Comparison of ENCODE assay signal across 15 cellular contexts in genomic region chr20:21436186-21436585, GRCh38. TPM values are rescaled to one million over a fixed set of nuclear protein-coding genes. Genes with fewer than 3 reads are reported as not detected.
A peak's percentile ranks its signal among the peaks of the same experiment; 100 is the strongest.
DNase-seq lines count a peak whose midpoint lies in the region; ATAC-seq and TF ChIP-seq lines count a peak whose summit lies in the region.
"Had no signal": no experiment of that assay in that cellular context is flagged by ENCODE, and none has a peak within 500 bp of the region (broad histone marks: within the 10 kb centered on the region; RNA-seq: fewer than 3 reads in every experiment).

No MANE protein-coding gene starts in this region.

- H4K20me1 ChIP-seq in mammary epithelial cell (ENCODE audit: insufficient read depth, low read length), result no peaks in the 10 kb centered on the region

- no TSS peak for BruUV-seq in mammary epithelial cell (replicated peaks; lab: Mats Ljungman, UMichigan)

- H3K27me3 ChIP-seq in mammary epithelial cell (ENCODE audit: insufficient read depth, low read length) (no peaks in the 10 kb centered on the region), kidney epithelial cell (ENCODE audit: control insufficient read depth, insufficient read depth, low read length) (no peaks in the 10 kb centered on the region), sigmoid colon (peaks cover 0 to 4% (median 0%) of the 10 kb centered on the region in 3 donors)
- no peaks in the 10 kb centered on the region for H3K27me3 ChIP-seq in naive thymus-derived CD4-positive, alpha-beta T cell (ENCODE audit: control insufficient read depth in 2 of 2, insufficient read depth in 2 of 2, low read length in 2 of 2)

- H3K79me2 ChIP-seq in mammary epithelial cell (ENCODE audit: insufficient read depth, low read length), result no peaks in the 10 kb centered on the region

- TF ChIP-seq EP300 in sigmoid colon (IDR thresholded peaks at IDR 0.05), result no peak

- peaks cover 29% of the 10 kb centered on the region for H3K4me1 ChIP-seq in mammary epithelial cell (ENCODE audit: insufficient read depth, low read length)
- no peaks in the 10 kb centered on the region for H3K4me1 ChIP-seq in naive thymus-derived CD4-positive, alpha-beta T cell (ENCODE audit: control insufficient read depth in 2 of 2, insufficient read depth in 2 of 2, low read length in 2 of 2)
- no peaks in the 10 kb centered on the region for H3K4me1 ChIP-seq in sigmoid colon

- H3K4me3 ChIP-seq in mammary epithelial cell (replicated peaks in 1 of 3; ENCODE audit: insufficient read depth in 1 of 3, low read depth in 2 of 3, low read length in 3 of 3) (no peak overlapping the region), kidney epithelial cell (ENCODE audit: low read depth, low read length) (no peak overlapping the region), sigmoid colon (no peak overlapping the region)
- H3K4me3 ChIP-seq in naive thymus-derived CD4-positive, alpha-beta T cell (ENCODE audit: low read length), result no peak overlapping the region

- H3K4me2 ChIP-seq in mammary epithelial cell (ENCODE audit: insufficient read depth, low read depth, low read length), result peak overlapping the region; percentile 23

- no peak overlapping the region for H3K27ac Mint-ChIP-seq in naive thymus-derived CD4-positive, alpha-beta T cell
- H3K27ac Mint-ChIP-seq: activated CD4-positive, alpha-beta memory T cell treated with anti-CD3 and anti-CD28 coated beads for 36 hours; activated naive CD4-positive, alpha-beta T cell treated with anti-CD3 and anti-CD28 coated beads, Interleukin-2, amount 50 U/mL, for 24 hours; effector memory CD8-positive, alpha-beta T cell had no signal

- no peak for TF ChIP-seq POLR2A in sigmoid colon (IDR thresholded peaks at IDR 0.05)

- H3K9me3 ChIP-seq in mammary epithelial cell (replicated peaks; ENCODE audit: insufficient read depth, low read length) (no peaks in the 10 kb centered on the region), sigmoid colon (no peaks in the 10 kb centered on the region)
- H3K9me3 ChIP-seq in naive thymus-derived CD4-positive, alpha-beta T cell (ENCODE audit: control insufficient read depth in 2 of 3, low read length in 3 of 3), result no peaks in the 10 kb centered on the region

- intact Hi-C loops in mammary epithelial cell (cut with micrococcal nuclease) (no loop called here), sigmoid colon (cut with DNase I) (no loop called here)
- intact Hi-C loops in naive thymus-derived CD4-positive, alpha-beta T cell (cut with micrococcal nuclease), result no loop called here

- H3K36me3 Mint-ChIP-seq in naive thymus-derived CD4-positive, alpha-beta T cell, result no peaks in the 10 kb centered on the region
- H3K36me3 Mint-ChIP-seq: activated CD4-positive, alpha-beta memory T cell treated with anti-CD3 and anti-CD28 coated beads for 36 hours; activated naive CD4-positive, alpha-beta T cell treated with anti-CD3 and anti-CD28 coated beads, Interleukin-2, amount 50 U/mL, for 24 hours had no signal

- H3K36me3 ChIP-seq in mammary epithelial cell (ENCODE audit: insufficient read depth, low read length) (no peaks in the 10 kb centered on the region), kidney epithelial cell (ENCODE audit: control insufficient read depth, insufficient read depth, low read length) (no peaks in the 10 kb centered on the region), sigmoid colon (no peaks in the 10 kb centered on the region)
- no peaks in the 10 kb centered on the region for H3K36me3 ChIP-seq in naive thymus-derived CD4-positive, alpha-beta T cell (ENCODE audit: control insufficient read depth in 2 of 3, insufficient read depth in 3 of 3, low read length in 3 of 3)

- no peak for TF ChIP-seq CTCF in mammary epithelial cell (conservative IDR thresholded peaks at IDR 0.05 in 1 of 2, IDR thresholded peaks at IDR 0.05 in 1 of 2; ENCODE audit: extremely low read depth in 1 of 2, insufficient read depth in 1 of 2, low read depth in 1 of 2, low read length in 2 of 2)
- no peak for TF ChIP-seq CTCF in kidney epithelial cell (IDR thresholded peaks at IDR 0.05; ENCODE audit: insufficient read depth, low read length, poor library complexity, severe bottlenecking)
- TF ChIP-seq CTCF in sigmoid colon (IDR thresholded peaks at IDR 0.05), result no peak

- no peak overlapping the region for H3K9ac ChIP-seq in mammary epithelial cell (ENCODE audit: insufficient read depth, low read length)

- H3K4me1 Mint-ChIP-seq in naive thymus-derived CD4-positive, alpha-beta T cell, result peaks cover 0 to 2% (median 0%) of the 10 kb centered on the region in 7 donors
- H3K4me1 Mint-ChIP-seq: activated naive CD4-positive, alpha-beta T cell treated with anti-CD3 and anti-CD28 coated beads, Interleukin-2, amount 50 U/mL, for 24 hours had no signal

- H2AFZ ChIP-seq in mammary epithelial cell (ENCODE audit: low read depth, low read length), result peak overlapping the region; percentile 9

- H3K9me3 Mint-ChIP-seq in naive thymus-derived CD4-positive, alpha-beta T cell, result no peaks in the 10 kb centered on the region
- H3K9me3 Mint-ChIP-seq: activated CD4-positive, alpha-beta memory T cell treated with anti-CD3 and anti-CD28 coated beads for 36 hours; activated naive CD4-positive, alpha-beta T cell treated with anti-CD3 and anti-CD28 coated beads, Interleukin-2, amount 50 U/mL, for 24 hours; effector memory CD8-positive, alpha-beta T cell had no signal

- ATAC-seq in naive thymus-derived CD4-positive, alpha-beta T cell, result no peak
- ATAC-seq: effector memory CD8-positive, alpha-beta T cell had no signal

- peaks cover 26 to 44% (median 43%) of the 10 kb centered on the region in 5 donors for H3K27me3 Mint-ChIP-seq in naive thymus-derived CD4-positive, alpha-beta T cell

- 11% methylated on average over 4 of the region's 4 CpGs for WGBS in mammary epithelial cell (ENCODE audit: low coverage, missing lambda C conversion rate)
- 66 to 67% methylated on average over 4 of the region's 4 CpGs for WGBS in sigmoid colon, 2 donors

- CTCF ChIA-PET in mammary epithelial cell (lab: Charles Lee; ENCODE audit: low non-redundant PET), result interaction anchor here (0.6 kb wide), 1 partner anchor 45 kb away, joined by 3 read pairs; no protein-coding TSS in a partner anchor
- CTCF ChIA-PET in naive thymus-derived CD4-positive, alpha-beta T cell (lab: Charles Lee), result no interaction called here

- dilution Hi-C loops in mammary epithelial cell (cut with HindIII; ENCODE audit: low sequenced_read_pairs), result no loop called here

- in situ Hi-C loops in mammary epithelial cell (cut with MboI; ENCODE audit: low sequenced_read_pairs in 2 of 2), result no loop called here

- H3K27ac ChIP-seq in mammary epithelial cell (ENCODE audit: insufficient read depth, low read depth, low read length) (peak overlapping the region; percentile 66), sigmoid colon (no peak overlapping the region)
- no peak overlapping the region for H3K27ac ChIP-seq in naive thymus-derived CD4-positive, alpha-beta T cell (ENCODE audit: low read depth, low read length)
- H3K27ac ChIP-seq: C4-2B had no signal

- POLR2A ChIA-PET in naive thymus-derived CD4-positive, alpha-beta T cell (lab: Charles Lee), result no interaction called here

- DNase-seq in AG08395 (ENCODE audit: low spot score) (peak; percentile 69), HT1080 (ENCODE audit: low read depth) (peak; percentile 97), mammary epithelial cell (peak; percentile 93), kidney epithelial cell (ENCODE audit: low read depth) (peak; percentile 92), iPS-NIHi7 (ENCODE audit: extremely low spot score) (no peak), sigmoid colon (no peak)
- no peak for DNase-seq in naive thymus-derived CD4-positive, alpha-beta T cell
- DNase-seq in activated naive CD4-positive, alpha-beta T cell treated with anti-CD3 and anti-CD28 coated beads, Interleukin-2, amount 50 U/mL, for 16 hours, result no peak
- DNase-seq: activated CD4-positive, alpha-beta memory T cell treated with anti-CD3 and anti-CD28 coated beads for 36 hours; effector memory CD8-positive, alpha-beta T cell; NCI-H1436; stimulated activated naive CD4-positive, alpha-beta T cell treated with Interleukin-2 at 50 U/mL for 16 hours; T-helper 1 cell had no signal

- H3K4me3 Mint-ChIP-seq in naive thymus-derived CD4-positive, alpha-beta T cell, result no peak overlapping the region
- H3K4me3 Mint-ChIP-seq: activated CD4-positive, alpha-beta memory T cell treated with anti-CD3 and anti-CD28 coated beads for 36 hours; activated naive CD4-positive, alpha-beta T cell treated with anti-CD3 and anti-CD28 coated beads, Interleukin-2, amount 50 U/mL, for 24 hours; effector memory CD8-positive, alpha-beta T cell had no signal

RNA-seq across cellular contexts. Expression of gene NKX2-4, which starts 38.9 kb away (rescaled TPM):
- 1.8 and 3.1 TPM in 2 replicates for total RNA-seq in HT1080 (2014; rRNA removed; shearing (Covaris generic))
- 0.90 and 1.1 TPM in 2 replicates for polyA plus RNA-seq in HT1080 (2015; cell fraction: cytosol; rRNA removed)
- polyA plus RNA-seq in HT1080 (2015; cell fraction: nucleus; rRNA removed), result 0.69 and 0.77 TPM in 2 replicates
- not detected for total RNA-seq in mammary epithelial cell
- not detected for polyA plus RNA-seq in mammary epithelial cell
- not detected for polyA minus RNA-seq in mammary epithelial cell
- not detected in 2 replicates for total RNA-seq in kidney epithelial cell
- not detected for total RNA-seq in naive thymus-derived CD4-positive, alpha-beta T cell
- not detected for polyA plus RNA-seq in naive thymus-derived CD4-positive, alpha-beta T cell
- not detected for total RNA-seq in sigmoid colon
- not detected for polyA plus RNA-seq in sigmoid colon
- total RNA-seq: activated CD4-positive, alpha-beta memory T cell treated with anti-CD3 and anti-CD28 coated beads for 36 hours had no signal

Comparison
In these comparisons a context has a peak if more than half of its experiments do, and no peak if none do; other contexts are left out.
1. DNase-seq: peak in AG08395 (single experiment), HT1080 (single experiment), mammary epithelial cell (single experiment) and kidney epithelial cell (single experiment); none in naive thymus-derived CD4-positive, alpha-beta T cell (0 of 9), iPS-NIHi7 (single experiment), sigmoid colon (single experiment) and activated naive CD4-positive, alpha-beta T cell treated with anti-CD3 and anti-CD28 coated beads, Interleukin-2, amount 50 U/mL, for 16 hours (single experiment).